In the genomic region with DNA sequence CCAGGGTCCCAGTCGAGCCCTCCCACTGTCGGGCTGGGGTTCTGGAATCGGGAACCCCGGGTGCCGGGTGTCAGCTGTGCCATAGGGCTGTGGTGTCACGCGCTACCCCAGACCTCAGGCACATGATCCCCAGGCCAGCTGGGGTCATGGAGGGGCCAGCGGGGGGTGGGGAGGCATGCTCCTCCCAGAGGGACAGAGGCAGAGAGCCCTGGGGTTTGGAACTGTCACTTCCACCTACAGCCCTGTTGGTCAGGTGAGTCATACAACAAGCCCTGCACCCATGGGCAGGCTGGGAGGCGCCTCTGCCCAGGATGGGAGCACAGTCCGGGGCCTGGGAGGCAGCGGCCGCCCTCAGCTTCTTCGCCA, we compare ENCODE assay signal across 8 cellular contexts.
DNase-seq lines count a peak whose midpoint lies in the region; ATAC-seq, FAIRE-seq and TF ChIP-seq lines count a peak whose summit lies in the region.

No MANE protein-coding gene starts in this region.

- intact Hi-C loops in sigmoid colon (cut with DNase I) = loop anchor here (1.0 to 2.0 kb wide), 2 partner anchors 71 to 109 kb away; no protein-coding TSS in a partner anchor

- peaks cover 0 to 2% of the 10 kb centered on the region in 2 donors for H3K9me3 ChIP-seq in esophagus (ENCODE audit: control insufficient read depth in 2 of 2, insufficient read depth in 1 of 2, low read depth in 1 of 2, low read length in 1 of 2)
- H3K9me3 ChIP-seq in sigmoid colon = no peaks in the 10 kb centered on the region

- H3K36me3 ChIP-seq in esophagus (ENCODE audit: control insufficient read depth in 2 of 2, insufficient read depth in 2 of 2, low read length in 1 of 2) (peaks cover 0 to 33% of the 10 kb centered on the region in 2 donors), sigmoid colon (peaks cover 9 to 33% (median 14%) of the 10 kb centered on the region in 4 donors)

- no peaks in the 10 kb centered on the region for H3K27me3 ChIP-seq in esophagus (ENCODE audit: control insufficient read depth in 1 of 2, insufficient read depth in 2 of 2, low read length in 2 of 2)
- H3K27me3 ChIP-seq in sigmoid colon = no peaks in the 10 kb centered on the region

- peak overlapping the region; percentile 85 to 92 for H3K27ac ChIP-seq in esophagus (ENCODE audit: low read depth in 2 of 2, low read length in 1 of 2)
- peak overlapping the region; percentile 51 to 89 (median 84) for H3K27ac ChIP-seq in sigmoid colon

- no peak for TF ChIP-seq CTCF in sigmoid colon (IDR thresholded peaks at IDR 0.05)

- WGBS in esophagus, 2 donors = 60 to 61% methylated on average over 12 to 13 of the region's 13 CpGs
- 76 to 80% methylated on average over 13 of the region's 13 CpGs for WGBS in sigmoid colon, 2 donors

- no peak for TF ChIP-seq POLR2A in sigmoid colon (IDR thresholded peaks at IDR 0.05)

- ATAC-seq in GM18909 (IDR thresholded peaks at IDR 0.05; ENCODE audit: poor library complexity, unreplicated experiment) (no peak), HG02678 (IDR thresholded peaks at IDR 0.05; ENCODE audit: unreplicated experiment) (no peak)

- DNase-seq in EH (ENCODE audit: low read depth) (peak; percentile 50), RCC 7860 (ENCODE audit: low spot score) (peak; percentile 94), sigmoid colon (peak; percentile 83), NCI-H187 (lab: John Stamatoyannopoulos, UW) (no peak), DMS79 (lab: John Stamatoyannopoulos, UW) (no peak)

- peak; percentile 82 for FAIRE-seq in RCC 7860 (lab: Jason Lieb, UNC)

- H3K4me3 ChIP-seq in esophagus (ENCODE audit: low read depth in 1 of 2, low read length in 2 of 2) (no peak overlapping the region), sigmoid colon (peak overlapping the region in 2 of 4 donors; percentile 21 to 26)

- TF ChIP-seq EP300 in sigmoid colon (IDR thresholded peaks at IDR 0.05) = no peak

- H3K4me1 ChIP-seq in esophagus (ENCODE audit: control insufficient read depth in 2 of 2, insufficient read depth in 2 of 2, low read length in 1 of 2) (peaks cover 12 to 46% of the 10 kb centered on the region in 2 donors), sigmoid colon (peaks cover 2 to 68% (median 53%) of the 10 kb centered on the region in 4 donors)

Comparison
In these comparisons a context has a peak if more than half of its experiments do, and no peak if none do; other contexts are left out.
1. DNase-seq: peak in EH (single experiment), RCC 7860 (single experiment) and sigmoid colon (single experiment); none in NCI-H187 (0 of 2) and DMS79 (single experiment).